In the genomic region with DNA sequence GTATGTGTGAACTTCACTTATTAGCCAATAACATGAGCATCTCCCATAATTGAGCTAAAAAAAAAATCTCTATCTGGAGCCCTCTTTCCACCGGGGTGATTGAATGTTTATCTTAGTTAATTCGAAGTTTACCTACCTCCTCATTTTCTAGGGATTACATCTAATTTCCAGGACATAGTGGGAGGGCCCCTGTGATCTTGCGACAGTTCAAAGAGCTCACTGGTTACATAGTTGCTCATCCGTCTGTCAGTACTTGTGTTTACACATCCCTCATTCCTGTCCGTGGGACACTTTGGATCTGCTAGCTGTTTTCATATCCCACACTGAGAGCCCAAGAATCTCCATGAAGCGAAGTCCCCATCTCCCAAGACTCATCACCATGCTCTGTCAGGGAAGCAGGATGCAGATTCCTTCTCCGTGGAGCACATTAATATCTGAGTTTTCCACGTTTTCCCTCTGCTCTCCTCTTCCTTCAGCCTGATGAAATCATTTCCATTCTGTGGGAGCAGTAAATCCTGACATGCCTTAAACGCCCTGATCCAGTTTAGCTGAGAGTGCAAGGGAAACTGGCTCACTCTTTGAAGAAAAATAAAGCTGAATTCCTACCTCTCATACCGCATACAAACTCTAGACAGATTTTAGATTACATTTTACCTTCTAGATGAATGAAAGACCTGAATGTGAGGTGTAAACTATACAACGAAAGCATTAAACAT, we compare ENCODE assay signal across 1 cellular context.
TF ChIP-seq lines count a peak whose summit lies in the region.

No MANE protein-coding gene starts in this region.

TF ChIP-seq in HepG2, 621 proteins besides CTCF, POLR2A, EP300 and RAD21 (continued from another document and continues in another):
- TF ChIP-seq ZFY (CRISPR knock-in tag; IDR thresholded peaks at IDR 0.05) (no peak), NBN (conservative IDR thresholded peaks at IDR 0.05) (no peak), EED (CRISPR knock-in tag; IDR thresholded peaks at IDR 0.05) (no peak), NR2F2 (IDR thresholded peaks at IDR 0.05; ENCODE audit: borderline replicate concordance, low read depth) (peak; percentile 60), HDAC6 (IDR thresholded peaks at IDR 0.05; ENCODE audit: low read depth, low read length) (no peak), TCF7L2 (IDR thresholded peaks at IDR 0.05; ENCODE audit: low read depth, low read length) (peak; percentile 86), ZNF605 (CRISPR knock-in tag; IDR thresholded peaks at IDR 0.05) (no peak), MYNN (CRISPR knock-in tag; IDR thresholded peaks at IDR 0.05; ENCODE audit: low read depth) (no peak), CEBPB (IDR thresholded peaks at IDR 0.05; ENCODE audit: borderline replicate concordance, low read depth, low read length) (peak; percentile 65; the same call in 1 of the 2 replicates), ELF3 (CRISPR knock-in tag; IDR thresholded peaks at IDR 0.05) (peak; percentile 66; the same call in 1 of the 2 replicates), FOSL2 (CRISPR knock-in tag; IDR thresholded peaks at IDR 0.05) (peak; percentile 84), WIZ (CRISPR knock-in tag; IDR thresholded peaks at IDR 0.05) (no peak), MIXL1 (CRISPR knock-in tag; IDR thresholded peaks at IDR 0.05) (peak; percentile 73), XBP1 (CRISPR knock-in tag; IDR thresholded peaks at IDR 0.05) (no peak), SMAD3 (CRISPR knock-in tag; IDR thresholded peaks at IDR 0.05) (peak; percentile 83), ZNF777 (CRISPR knock-in tag; IDR thresholded peaks at IDR 0.05) (no peak), FOXO1 (CRISPR knock-in tag; IDR thresholded peaks at IDR 0.05) (peak; percentile 61; the same call in 1 of the 2 replicates), KLF13 (CRISPR knock-in tag; IDR thresholded peaks at IDR 0.05) (no peak), CBX2 (IDR thresholded peaks at IDR 0.05; ENCODE audit: low read depth, low read length) (no peak), CBX2 (CRISPR knock-in tag; IDR thresholded peaks at IDR 0.05; ENCODE audit: low read depth) (peak; percentile 57; the same call in 1 of the 2 replicates), SOX13 (IDR thresholded peaks at IDR 0.05) (peak; percentile 66; the same call in 1 of the 2 replicates), SOX13 (CRISPR knock-in tag; conservative IDR thresholded peaks at IDR 0.05 in 1 of 2, IDR thresholded peaks at IDR 0.05 in 1 of 2) (peak in 1 of 2 experiments; percentile 63; a peak in 2 of 4 replicates), TBP (CRISPR knock-in tag; IDR thresholded peaks at IDR 0.05) (no peak), FLYWCH1 (CRISPR knock-in tag; IDR thresholded peaks at IDR 0.05) (no peak), SMYD3 (CRISPR knock-in tag; IDR thresholded peaks at IDR 0.05) (0 out of 2 replicates have a peak, but pooled peaks have one; percentile 31), TARDBP (CRISPR knock-in tag; IDR thresholded peaks at IDR 0.05) (peak; percentile 77; the same call in 1 of the 2 replicates), BHLHE40 (IDR thresholded peaks at IDR 0.05; ENCODE audit: low read length) (no peak), XRCC5 (optimal IDR thresholded peaks at IDR 0.05; ENCODE audit: low read length) (peak; percentile 18), SRSF1 (optimal IDR thresholded peaks at IDR 0.05; ENCODE audit: low read depth, low read length) (no peak), ZNF501 (CRISPR knock-in tag; IDR thresholded peaks at IDR 0.05) (no peak), ZFP36L1 (CRISPR knock-in tag; IDR thresholded peaks at IDR 0.05) (peak; percentile 54; the same call in 1 of the 2 replicates), MEIS2 (CRISPR knock-in tag; IDR thresholded peaks at IDR 0.05) (peak; percentile 94), ZNF337 (CRISPR knock-in tag; IDR thresholded peaks at IDR 0.05; ENCODE audit: borderline replicate concordance, low read depth) (no peak), ZFP62 (CRISPR knock-in tag; IDR thresholded peaks at IDR 0.05) (no peak), GTF3A (CRISPR knock-in tag; conservative IDR thresholded peaks at IDR 0.05) (no peak), ISL2 (CRISPR knock-in tag; IDR thresholded peaks at IDR 0.05) (peak; percentile 72), ZNF510 (CRISPR knock-in tag; IDR thresholded peaks at IDR 0.05; ENCODE audit: low read depth) (no peak), ZNF761 (CRISPR knock-in tag; conservative IDR thresholded peaks at IDR 0.05) (no peak), RBAK (CRISPR knock-in tag; IDR thresholded peaks at IDR 0.05) (no peak), ZNF792 (CRISPR knock-in tag; IDR thresholded peaks at IDR 0.05) (0 out of 2 replicates have a peak, but pooled peaks have one; percentile 21), FOXA3 (CRISPR knock-in tag; IDR thresholded peaks at IDR 0.05) (peak; percentile 93), ZNF572 (CRISPR knock-in tag; IDR thresholded peaks at IDR 0.05) (no peak), ZNF749 (CRISPR knock-in tag; IDR thresholded peaks at IDR 0.05; ENCODE audit: borderline replicate concordance) (no peak), NR2C2 (CRISPR knock-in tag; IDR thresholded peaks at IDR 0.05; ENCODE audit: borderline replicate concordance) (no peak), POLR2AphosphoS2 (IDR thresholded peaks at IDR 0.05; ENCODE audit: low read depth, low read length) (no peak)
- TF ChIP-seq, protein P1, sequence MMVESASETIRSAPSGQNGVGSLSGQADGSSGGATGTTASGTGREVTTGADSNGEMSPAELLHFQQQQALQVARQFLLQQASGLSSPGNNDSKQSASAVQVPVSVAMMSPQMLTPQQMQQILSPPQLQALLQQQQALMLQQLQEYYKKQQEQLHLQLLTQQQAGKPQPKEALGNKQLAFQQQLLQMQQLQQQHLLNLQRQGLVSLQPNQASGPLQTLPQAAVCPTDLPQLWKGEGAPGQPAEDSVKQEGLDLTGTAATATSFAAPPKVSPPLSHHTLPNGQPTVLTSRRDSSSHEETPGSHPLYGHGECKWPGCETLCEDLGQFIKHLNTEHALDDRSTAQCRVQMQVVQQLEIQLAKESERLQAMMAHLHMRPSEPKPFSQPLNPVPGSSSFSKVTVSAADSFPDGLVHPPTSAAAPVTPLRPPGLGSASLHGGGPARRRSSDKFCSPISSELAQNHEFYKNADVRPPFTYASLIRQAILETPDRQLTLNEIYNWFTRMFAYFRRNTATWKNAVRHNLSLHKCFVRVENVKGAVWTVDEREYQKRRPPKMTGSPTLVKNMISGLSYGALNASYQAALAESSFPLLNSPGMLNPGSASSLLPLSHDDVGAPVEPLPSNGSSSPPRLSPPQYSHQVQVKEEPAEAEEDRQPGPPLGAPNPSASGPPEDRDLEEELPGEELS (CRISPR knock-in tag; IDR thresholded peaks at IDR 0.05), result peak; percentile 81
- TF ChIP-seq, protein P2, sequence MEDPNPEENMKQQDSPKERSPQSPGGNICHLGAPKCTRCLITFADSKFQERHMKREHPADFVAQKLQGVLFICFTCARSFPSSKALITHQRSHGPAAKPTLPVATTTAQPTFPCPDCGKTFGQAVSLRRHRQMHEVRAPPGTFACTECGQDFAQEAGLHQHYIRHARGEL (CRISPR knock-in tag; IDR thresholded peaks at IDR 0.05), result no peak
- TF ChIP-seq, protein P3, sequence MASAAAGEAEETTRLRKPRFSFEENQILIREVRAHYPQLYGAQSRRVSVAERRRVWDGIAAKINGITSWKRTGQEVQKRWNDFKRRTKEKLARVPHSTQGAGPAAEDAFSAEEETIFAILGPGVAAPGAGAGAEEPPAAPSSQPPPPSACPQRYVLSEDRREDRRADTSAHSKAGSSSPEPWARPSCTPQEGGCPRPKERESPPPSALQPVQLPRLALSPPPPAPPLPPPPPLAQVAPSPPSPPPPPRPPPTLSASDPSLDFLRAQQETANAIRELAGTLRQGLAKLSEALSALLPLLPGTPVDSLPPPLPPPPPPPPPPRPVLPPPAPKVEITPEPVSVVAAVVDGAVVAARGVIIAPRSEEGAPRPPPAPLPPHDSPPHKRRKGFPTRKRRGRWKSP (CRISPR knock-in tag; IDR thresholded peaks at IDR 0.05), result no peak
- TF ChIP-seq, protein P4, sequence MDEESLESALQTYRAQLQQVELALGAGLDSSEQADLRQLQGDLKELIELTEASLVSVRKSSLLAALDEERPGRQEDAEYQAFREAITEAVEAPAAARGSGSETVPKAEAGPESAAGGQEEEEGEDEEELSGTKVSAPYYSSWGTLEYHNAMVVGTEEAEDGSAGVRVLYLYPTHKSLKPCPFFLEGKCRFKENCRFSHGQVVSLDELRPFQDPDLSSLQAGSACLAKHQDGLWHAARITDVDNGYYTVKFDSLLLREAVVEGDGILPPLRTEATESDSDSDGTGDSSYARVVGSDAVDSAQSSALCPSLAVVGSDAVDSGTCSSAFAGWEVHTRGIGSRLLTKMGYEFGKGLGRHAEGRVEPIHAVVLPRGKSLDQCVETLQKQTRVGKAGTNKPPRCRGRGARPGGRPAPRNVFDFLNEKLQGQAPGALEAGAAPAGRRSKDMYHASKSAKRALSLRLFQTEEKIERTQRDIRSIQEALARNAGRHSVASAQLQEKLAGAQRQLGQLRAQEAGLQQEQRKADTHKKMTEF (CRISPR knock-in tag; IDR thresholded peaks at IDR 0.05), result peak; percentile 70
- TF ChIP-seq, protein P5, sequence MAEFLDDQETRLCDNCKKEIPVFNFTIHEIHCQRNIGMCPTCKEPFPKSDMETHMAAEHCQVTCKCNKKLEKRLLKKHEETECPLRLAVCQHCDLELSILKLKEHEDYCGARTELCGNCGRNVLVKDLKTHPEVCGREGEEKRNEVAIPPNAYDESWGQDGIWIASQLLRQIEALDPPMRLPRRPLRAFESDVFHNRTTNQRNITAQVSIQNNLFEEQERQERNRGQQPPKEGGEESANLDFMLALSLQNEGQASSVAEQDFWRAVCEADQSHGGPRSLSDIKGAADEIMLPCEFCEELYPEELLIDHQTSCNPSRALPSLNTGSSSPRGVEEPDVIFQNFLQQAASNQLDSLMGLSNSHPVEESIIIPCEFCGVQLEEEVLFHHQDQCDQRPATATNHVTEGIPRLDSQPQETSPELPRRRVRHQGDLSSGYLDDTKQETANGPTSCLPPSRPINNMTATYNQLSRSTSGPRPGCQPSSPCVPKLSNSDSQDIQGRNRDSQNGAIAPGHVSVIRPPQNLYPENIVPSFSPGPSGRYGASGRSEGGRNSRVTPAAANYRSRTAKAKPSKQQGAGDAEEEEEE (CRISPR knock-in tag; IDR thresholded peaks at IDR 0.05; ENCODE audit: borderline replicate concordance), result no peak
- TF ChIP-seq, protein P6, sequence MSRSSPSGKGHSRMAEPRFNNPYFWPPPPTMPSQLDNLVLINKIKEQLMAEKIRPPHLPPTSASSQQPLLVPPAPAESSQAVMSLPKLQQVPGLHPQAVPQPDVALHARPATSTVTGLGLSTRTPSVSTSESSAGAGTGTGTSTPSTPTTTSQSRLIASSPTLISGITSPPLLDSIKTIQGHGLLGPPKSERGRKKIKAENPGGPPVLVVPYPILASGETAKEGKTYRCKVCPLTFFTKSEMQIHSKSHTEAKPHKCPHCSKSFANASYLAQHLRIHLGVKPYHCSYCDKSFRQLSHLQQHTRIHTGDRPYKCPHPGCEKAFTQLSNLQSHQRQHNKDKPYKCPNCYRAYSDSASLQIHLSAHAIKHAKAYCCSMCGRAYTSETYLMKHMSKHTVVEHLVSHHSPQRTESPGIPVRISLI (CRISPR knock-in tag; IDR thresholded peaks at IDR 0.05; ENCODE audit: borderline replicate concordance), result peak; percentile 50; the same call in 1 of the 2 replicates
- TF ChIP-seq, protein P7, sequence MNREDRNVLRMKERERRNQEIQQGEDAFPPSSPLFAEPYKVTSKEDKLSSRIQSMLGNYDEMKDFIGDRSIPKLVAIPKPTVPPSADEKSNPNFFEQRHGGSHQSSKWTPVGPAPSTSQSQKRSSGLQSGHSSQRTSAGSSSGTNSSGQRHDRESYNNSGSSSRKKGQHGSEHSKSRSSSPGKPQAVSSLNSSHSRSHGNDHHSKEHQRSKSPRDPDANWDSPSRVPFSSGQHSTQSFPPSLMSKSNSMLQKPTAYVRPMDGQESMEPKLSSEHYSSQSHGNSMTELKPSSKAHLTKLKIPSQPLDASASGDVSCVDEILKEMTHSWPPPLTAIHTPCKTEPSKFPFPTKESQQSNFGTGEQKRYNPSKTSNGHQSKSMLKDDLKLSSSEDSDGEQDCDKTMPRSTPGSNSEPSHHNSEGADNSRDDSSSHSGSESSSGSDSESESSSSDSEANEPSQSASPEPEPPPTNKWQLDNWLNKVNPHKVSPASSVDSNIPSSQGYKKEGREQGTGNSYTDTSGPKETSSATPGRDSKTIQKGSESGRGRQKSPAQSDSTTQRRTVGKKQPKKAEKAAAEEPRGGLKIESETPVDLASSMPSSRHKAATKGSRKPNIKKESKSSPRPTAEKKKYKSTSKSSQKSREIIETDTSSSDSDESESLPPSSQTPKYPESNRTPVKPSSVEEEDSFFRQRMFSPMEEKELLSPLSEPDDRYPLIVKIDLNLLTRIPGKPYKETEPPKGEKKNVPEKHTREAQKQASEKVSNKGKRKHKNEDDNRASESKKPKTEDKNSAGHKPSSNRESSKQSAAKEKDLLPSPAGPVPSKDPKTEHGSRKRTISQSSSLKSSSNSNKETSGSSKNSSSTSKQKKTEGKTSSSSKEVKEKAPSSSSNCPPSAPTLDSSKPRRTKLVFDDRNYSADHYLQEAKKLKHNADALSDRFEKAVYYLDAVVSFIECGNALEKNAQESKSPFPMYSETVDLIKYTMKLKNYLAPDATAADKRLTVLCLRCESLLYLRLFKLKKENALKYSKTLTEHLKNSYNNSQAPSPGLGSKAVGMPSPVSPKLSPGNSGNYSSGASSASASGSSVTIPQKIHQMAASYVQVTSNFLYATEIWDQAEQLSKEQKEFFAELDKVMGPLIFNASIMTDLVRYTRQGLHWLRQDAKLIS (CRISPR knock-in tag; IDR thresholded peaks at IDR 0.05), result no peak
- TF ChIP-seq, protein P8, sequence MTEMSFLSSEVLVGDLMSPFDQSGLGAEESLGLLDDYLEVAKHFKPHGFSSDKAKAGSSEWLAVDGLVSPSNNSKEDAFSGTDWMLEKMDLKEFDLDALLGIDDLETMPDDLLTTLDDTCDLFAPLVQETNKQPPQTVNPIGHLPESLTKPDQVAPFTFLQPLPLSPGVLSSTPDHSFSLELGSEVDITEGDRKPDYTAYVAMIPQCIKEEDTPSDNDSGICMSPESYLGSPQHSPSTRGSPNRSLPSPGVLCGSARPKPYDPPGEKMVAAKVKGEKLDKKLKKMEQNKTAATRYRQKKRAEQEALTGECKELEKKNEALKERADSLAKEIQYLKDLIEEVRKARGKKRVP (CRISPR knock-in tag; IDR thresholded peaks at IDR 0.05), result 0 out of 4 replicates have a peak, but pooled peaks of 1 of the 2 experiments have one; percentile 61
- TF ChIP-seq, protein P9, sequence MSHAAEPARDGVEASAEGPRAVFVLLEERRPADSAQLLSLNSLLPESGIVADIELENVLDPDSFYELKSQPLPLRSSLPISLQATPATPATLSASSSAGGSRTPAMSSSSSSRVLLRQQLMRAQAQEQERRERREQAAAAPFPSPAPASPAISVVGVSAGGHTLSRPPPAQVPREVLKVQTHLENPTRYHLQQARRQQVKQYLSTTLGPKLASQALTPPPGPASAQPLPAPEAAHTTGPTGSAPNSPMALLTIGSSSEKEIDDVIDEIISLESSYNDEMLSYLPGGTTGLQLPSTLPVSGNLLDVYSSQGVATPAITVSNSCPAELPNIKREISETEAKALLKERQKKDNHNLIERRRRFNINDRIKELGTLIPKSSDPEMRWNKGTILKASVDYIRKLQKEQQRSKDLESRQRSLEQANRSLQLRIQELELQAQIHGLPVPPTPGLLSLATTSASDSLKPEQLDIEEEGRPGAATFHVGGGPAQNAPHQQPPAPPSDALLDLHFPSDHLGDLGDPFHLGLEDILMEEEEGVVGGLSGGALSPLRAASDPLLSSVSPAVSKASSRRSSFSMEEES (CRISPR knock-in tag; IDR thresholded peaks at IDR 0.05), result no peak
